Comparison of ENCODE assay signal across 21 cellular contexts in genomic region chr6:8436956-8437355, GRCh38. TPM values are rescaled to one million over a fixed set of nuclear protein-coding genes. Genes with fewer than 3 reads are reported as not detected.
A peak's percentile ranks its signal among the peaks of the same experiment; 100 is the strongest.
DNase-seq lines count a peak whose midpoint lies in the region; ATAC-seq, FAIRE-seq and TF ChIP-seq lines count a peak whose summit lies in the region.
"Had no signal": no experiment of that assay in that cellular context is flagged by ENCODE, and none has a peak within 500 bp of the region (broad histone marks: within the 10 kb centered on the region; RNA-seq: fewer than 3 reads in every experiment).

No MANE protein-coding gene starts in this region.

- H4K20me1 ChIP-seq in DOHH2 (ENCODE audit: control insufficient read depth, insufficient read depth, low read depth, low read length) (peaks cover 5% of the 10 kb centered on the region; the same call in 1 of the 2 replicates), astrocyte (ENCODE audit: insufficient read depth, low read length) (no peaks in the 10 kb centered on the region)

- H3K9me3 ChIP-seq in DOHH2 (ENCODE audit: control insufficient read depth, insufficient read depth, low read length) = no peaks in the 10 kb centered on the region
- no peaks in the 10 kb centered on the region for H3K9me3 ChIP-seq in astrocyte (ENCODE audit: insufficient read depth, low read depth, low read length)
- no peaks in the 10 kb centered on the region for H3K9me3 ChIP-seq in suprapubic skin
- H3K9me3 ChIP-seq: colonic mucosa, gastroesophageal sphincter had no signal

- DNase-seq in SIG-M5 treated with dmso at 0.1 percent for 504 hours (lab: John Stamatoyannopoulos, UW; ENCODE audit: unreplicated experiment) (peak; percentile 1), SIG-M5 (lab: John Stamatoyannopoulos, UW) (no peak), astrocyte (ENCODE audit: low read depth) (no peak), nephron progenitor cell (no peak), NCI-H82 (lab: John Stamatoyannopoulos, UW) (no peak), suprapubic skin (ENCODE audit: low spot score in 2 of 2) (no peak)
- DNase-seq: activated CD4-positive, alpha-beta T cell treated with anti-CD3 and anti-CD28 coated beads for 48 hours; activated CD8-positive, alpha-beta memory T cell treated with anti-CD3 and anti-CD28 coated beads, Interleukin-2, amount 10 ng/mL, durations not matched to agents 7 days and 5 days; colonic mucosa; NCI-H1436 treated with DMSO at 0.1 percent for 48 hours; NCI-H2171 treated with DMSO at 0.1 percent for 48 hours; posterior cingulate gyrus; stimulated activated CD8-positive, alpha-beta memory T cell treated with anti-CD3 and anti-CD28 coated beads, Interleukin-4, amount 100 ng/mL, for 48 hours had no signal

- TF ChIP-seq CTCF in DOHH2 (IDR thresholded peaks at IDR 0.05; ENCODE audit: low read depth, low read length, poor library complexity, severe bottlenecking) (no peak), astrocyte (IDR thresholded peaks at IDR 0.05; ENCODE audit: insufficient read depth, low read depth, low read length) (no peak), nephron progenitor cell (IDR thresholded peaks at IDR 0.05) (no peak), suprapubic skin (IDR thresholded peaks at IDR 0.05) (no peak)

- H3K4me1 ChIP-seq in DOHH2 (ENCODE audit: control insufficient read depth, low read length) (peaks cover 33% of the 10 kb centered on the region), astrocyte (ENCODE audit: insufficient read depth, low read length) (peaks cover 10% of the 10 kb centered on the region), suprapubic skin (peaks cover 34% of the 10 kb centered on the region)

- no peaks in the 10 kb centered on the region for H3F3A ChIP-seq in DOHH2 (ENCODE audit: control insufficient read depth, insufficient read depth)

- H3K27me3 Mint-ChIP-seq in astrocyte (ENCODE audit: low read depth, unreplicated experiment) = no peaks in the 10 kb centered on the region
- no peaks in the 10 kb centered on the region for H3K27me3 Mint-ChIP-seq in nephron progenitor cell (ENCODE audit: low read depth, poor library complexity)
- H3K27me3 Mint-ChIP-seq: activated CD8-positive, alpha-beta memory T cell treated with anti-CD3 and anti-CD28 coated beads, Interleukin-2, amount 10 ng/mL, durations not matched to agents 7 days and 5 days; memory B cell had no signal

- H3K9me2 ChIP-seq in DOHH2 (replicated peaks; ENCODE audit: control insufficient read depth, low read length) = no peaks in the 10 kb centered on the region

- H3K79me2 ChIP-seq in DOHH2 (ENCODE audit: control insufficient read depth, low read length) (peaks cover 43% of the 10 kb centered on the region), astrocyte (ENCODE audit: insufficient read depth, low read length) (peaks cover 34% of the 10 kb centered on the region)

- H3K27ac ChIP-seq in DOHH2 (ENCODE audit: low read depth, low read length) (no peak overlapping the region), astrocyte (ENCODE audit: low read depth, low read length) (no peak overlapping the region), suprapubic skin (no peak overlapping the region)
- H3K27ac ChIP-seq: colonic mucosa, gastroesophageal sphincter had no signal

- WGBS in suprapubic skin = 84% methylated on average over 1 of the region's 1 CpG

- H3K9me3 Mint-ChIP-seq in astrocyte (ENCODE audit: unreplicated experiment) = no peaks in the 10 kb centered on the region
- H3K9me3 Mint-ChIP-seq in nephron progenitor cell = no peaks in the 10 kb centered on the region

- H3K4me1 Mint-ChIP-seq in astrocyte (ENCODE audit: low read depth, unreplicated experiment) = peaks cover 12% of the 10 kb centered on the region
- peaks cover 52% of the 10 kb centered on the region for H3K4me1 Mint-ChIP-seq in nephron progenitor cell

- no peak overlapping the region for H2AFZ ChIP-seq in astrocyte (ENCODE audit: low read depth, low read length)

- FAIRE-seq in astrocyte (lab: Jason Lieb, UNC) = no peak
- FAIRE-seq: A204.1, bronchial epithelial cell, G401.6, H1 had no signal

- H3K9ac ChIP-seq in astrocyte (ENCODE audit: low read length) = no peak overlapping the region

- TF ChIP-seq EP300 in suprapubic skin (IDR thresholded peaks at IDR 0.05) = no peak

- no peak for ATAC-seq in HG02588 (IDR thresholded peaks at IDR 0.05; ENCODE audit: unreplicated experiment)
- ATAC-seq: activated CD8-positive, alpha-beta memory T cell treated with anti-CD3 and anti-CD28 coated beads, Interleukin-2, amount 10 ng/mL, durations not matched to agents 7 days and 5 days; gastroesophageal sphincter had no signal

- H3K4me3 Mint-ChIP-seq in astrocyte (ENCODE audit: unreplicated experiment) = peak overlapping the region; percentile 66
- H3K4me3 Mint-ChIP-seq in nephron progenitor cell = peak overlapping the region; percentile 24
- H3K4me3 Mint-ChIP-seq: activated CD8-positive, alpha-beta memory T cell treated with anti-CD3 and anti-CD28 coated beads, Interleukin-2, amount 10 ng/mL, durations not matched to agents 7 days and 5 days; memory B cell had no signal

- TF ChIP-seq POLR2A in suprapubic skin (IDR thresholded peaks at IDR 0.05) = no peak

- H3K4me2 ChIP-seq in DOHH2 (ENCODE audit: low read length) (peak overlapping the region; percentile 90), astrocyte (ENCODE audit: low read length) (no peak overlapping the region)

- H3K36me3 ChIP-seq in DOHH2 (ENCODE audit: control insufficient read depth, low read length) (peaks cover 21% of the 10 kb centered on the region), astrocyte (ENCODE audit: insufficient read depth, low read length) (no peaks in the 10 kb centered on the region), suprapubic skin (no peaks in the 10 kb centered on the region)
- H3K36me3 ChIP-seq: colonic mucosa, gastroesophageal sphincter had no signal

- H3K36me3 Mint-ChIP-seq in astrocyte (ENCODE audit: low read depth, unreplicated experiment) (no peaks in the 10 kb centered on the region), nephron progenitor cell (ENCODE audit: low read depth) (peaks cover under 1% of the 10 kb centered on the region)

- H3K4me3 ChIP-seq in DOHH2 (ENCODE audit: low read length) = peak overlapping the region; percentile 13; the same call in 1 of the 2 replicates
- H3K4me3 ChIP-seq in astrocyte (ENCODE audit: insufficient read depth, low read depth, low read length) = no peak overlapping the region
- no peak overlapping the region for H3K4me3 ChIP-seq in suprapubic skin
- H3K4me3 ChIP-seq: colonic mucosa had no signal

- H3K27me3 ChIP-seq in DOHH2 (ENCODE audit: control insufficient read depth, low read length) (no peaks in the 10 kb centered on the region), astrocyte (ENCODE audit: insufficient read depth, low read length) (no peaks in the 10 kb centered on the region), suprapubic skin (no peaks in the 10 kb centered on the region)
- H3K27me3 ChIP-seq: colonic mucosa, gastroesophageal sphincter had no signal

- H3K27ac Mint-ChIP-seq in astrocyte (ENCODE audit: unreplicated experiment) (no peak overlapping the region), nephron progenitor cell (no peak overlapping the region)

RNA-seq across cellular contexts. Expression of gene SLC35B3, which starts 1.6 kb away (rescaled TPM):
- total RNA-seq in astrocyte (32.4 and 34.4 TPM in 2 replicates), suprapubic skin (1 to 10 TPM; 8.1 to 9.6 (median 8.8) TPM)
